ENCODE assay signal across 10 cellular contexts in the genomic region with DNA sequence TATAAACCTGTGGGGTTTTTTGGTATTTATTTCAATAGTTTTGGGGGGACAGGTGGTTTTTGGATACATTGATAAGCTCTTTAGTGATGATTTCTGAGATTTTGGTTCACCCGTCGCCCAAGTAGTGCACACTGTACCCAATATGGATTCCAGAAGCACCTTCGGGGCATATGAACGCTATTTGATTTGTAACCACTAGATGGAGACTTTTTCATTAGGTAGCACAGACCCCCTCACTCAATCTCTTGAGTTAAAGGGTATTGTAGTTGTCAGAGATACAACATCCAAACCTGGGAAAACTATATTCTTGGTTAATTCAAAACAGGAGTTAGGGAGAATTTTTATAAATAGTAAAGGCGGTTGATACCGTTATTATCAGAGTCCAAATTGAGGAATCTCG.
A peak's percentile ranks its signal among the peaks of the same experiment; 100 is the strongest.
DNase-seq lines count a peak whose midpoint lies in the region; ATAC-seq, FAIRE-seq and TF ChIP-seq lines count a peak whose summit lies in the region.
"Had no signal": no experiment of that assay in that cellular context is flagged by ENCODE, and none has a peak within 500 bp of the region (broad histone marks: within the 10 kb centered on the region; RNA-seq: fewer than 3 reads in every experiment).

No MANE protein-coding gene starts in this region.

- H3K4me3 ChIP-seq in astrocyte of the cerebellum (ENCODE audit: low read depth, low read length) (no peak overlapping the region), pancreas (no peak overlapping the region)
- H3K4me3 ChIP-seq: tibial nerve had no signal

- no peaks in the 10 kb centered on the region for H3K9me3 ChIP-seq in pancreas
- H3K9me3 ChIP-seq: tibial nerve had no signal

- H3K4me1 ChIP-seq in pancreas = no peaks in the 10 kb centered on the region
- H3K4me1 ChIP-seq: tibial nerve had no signal

- no peaks in the 10 kb centered on the region for H3K27me3 Mint-ChIP-seq in activated T-helper 2 cell treated with anti-CD3 and anti-CD28 coated beads, Interferon-gamma antibody, Interleukin-2, Interleukin-4, amounts not matched to agents 10 μg/mL and 5 μg/mL and 100 μg/mL, durations not matched to agents 14 hours and 24 hours and 36 hours (ENCODE audit: low read depth)

- TF ChIP-seq CTCF in astrocyte of the cerebellum (IDR thresholded peaks at IDR 0.05; ENCODE audit: low read depth, low read length, missing control alignments) (peak; percentile 10), pancreas (IDR thresholded peaks at IDR 0.05) (peak in 2 of 4 donors; percentile 17 to 25)

- no peaks in the 10 kb centered on the region for H3K36me3 ChIP-seq in pancreas
- H3K36me3 ChIP-seq: tibial nerve had no signal

- no peak overlapping the region for H3K27ac ChIP-seq in pancreas
- H3K27ac ChIP-seq: tibial nerve had no signal

- peak in 3 of 4 donors; percentile 41 to 53 (median 50) for ATAC-seq in pancreas
- no peak for ATAC-seq in GM19328 (IDR thresholded peaks at IDR 0.05; ENCODE audit: unreplicated experiment)

- no peak overlapping the region for H3K4me3 Mint-ChIP-seq in activated T-helper 2 cell treated with anti-CD3 and anti-CD28 coated beads, Interferon-gamma antibody, Interleukin-2, Interleukin-4, amounts not matched to agents 10 μg/mL and 5 μg/mL and 100 μg/mL, durations not matched to agents 14 hours and 24 hours and 36 hours (ENCODE audit: low read depth)

- H3K36me3 Mint-ChIP-seq in activated T-helper 2 cell treated with anti-CD3 and anti-CD28 coated beads, Interferon-gamma antibody, Interleukin-2, Interleukin-4, amounts not matched to agents 10 μg/mL and 5 μg/mL and 100 μg/mL, durations not matched to agents 14 hours and 24 hours and 36 hours (ENCODE audit: low read depth) = no peaks in the 10 kb centered on the region

- in situ Hi-C loops in astrocyte of the cerebellum (cut with HindIII; ENCODE audit: low sequenced_read_pairs) = no loop called here

- H3K4me1 Mint-ChIP-seq in activated T-helper 2 cell treated with anti-CD3 and anti-CD28 coated beads, Interferon-gamma antibody, Interleukin-2, Interleukin-4, amounts not matched to agents 10 μg/mL and 5 μg/mL and 100 μg/mL, durations not matched to agents 14 hours and 24 hours and 36 hours (ENCODE audit: low read depth) = no peaks in the 10 kb centered on the region

- WGBS in pancreas, 2 donors = 10 to 12% methylated on average over 7 of the region's 7 CpGs

- DNase-seq in NCI-H1436 (lab: John Stamatoyannopoulos, UW) (peak; percentile 20), NCI-H1436 treated with DMSO at 0.1 percent for 48 hours (lab: John Stamatoyannopoulos, UW) (no peak), NCI-H1092 (lab: John Stamatoyannopoulos, UW) (peak; percentile 41), astrocyte of the cerebellum (ENCODE audit: low read depth) (no peak), pancreas (no peak)
- no peak for DNase-seq in activated T-helper 2 cell treated with anti-CD3 and anti-CD28 coated beads, Interferon-gamma antibody, Interleukin-2, Interleukin-4, amounts not matched to agents 10 μg/mL and 5 μg/mL and 100 μg/mL, durations not matched to agents 14 hours and 24 hours and 36 hours (ENCODE audit: low spot score)
- no peak for DNase-seq in activated naive CD4-positive, alpha-beta T cell (lab: John Stamatoyannopoulos, UW)
- DNase-seq: caudate nucleus had no signal

- intact Hi-C loops in pancreas (cut with DNase I) = no loop called here
- intact Hi-C loops in activated T-helper 2 cell treated with anti-CD3 and anti-CD28 coated beads, Interferon-gamma antibody, Interleukin-2, Interleukin-4, amounts not matched to agents 10 μg/mL and 5 μg/mL and 100 μg/mL, durations not matched to agents 14 hours and 24 hours and 36 hours (cut with micrococcal nuclease) = no loop called here

- FAIRE-seq in pancreas (lab: Jason Lieb, UNC) = peak; percentile 34

- H3K27ac Mint-ChIP-seq in activated T-helper 2 cell treated with anti-CD3 and anti-CD28 coated beads, Interferon-gamma antibody, Interleukin-2, Interleukin-4, amounts not matched to agents 10 μg/mL and 5 μg/mL and 100 μg/mL, durations not matched to agents 14 hours and 24 hours and 36 hours = no peak overlapping the region

- H3K27me3 ChIP-seq in pancreas = no peaks in the 10 kb centered on the region
- H3K27me3 ChIP-seq: tibial nerve had no signal

- peaks cover 7% of the 10 kb centered on the region for H3K9me3 Mint-ChIP-seq in activated T-helper 2 cell treated with anti-CD3 and anti-CD28 coated beads, Interferon-gamma antibody, Interleukin-2, Interleukin-4, amounts not matched to agents 10 μg/mL and 5 μg/mL and 100 μg/mL, durations not matched to agents 14 hours and 24 hours and 36 hours

Comparison
In these comparisons a context has a peak if more than half of its experiments do, and no peak if none do; other contexts are left out.
1. DNase-seq: peak in NCI-H1436 (single experiment) and NCI-H1092 (single experiment); none in NCI-H1436 treated with DMSO at 0.1 percent for 48 hours (single experiment), astrocyte of the cerebellum (single experiment), pancreas (0 of 6), activated T-helper 2 cell treated with anti-CD3 and anti-CD28 coated beads, Interferon-gamma antibody, Interleukin-2, Interleukin-4, amounts not matched to agents 10 μg/mL and 5 μg/mL and 100 μg/mL, durations not matched to agents 14 hours and 24 hours and 36 hours (single experiment) and activated naive CD4-positive, alpha-beta T cell (0 of 4).